Comparison of ENCODE assay signal across 8 cellular contexts in the genomic region with DNA sequence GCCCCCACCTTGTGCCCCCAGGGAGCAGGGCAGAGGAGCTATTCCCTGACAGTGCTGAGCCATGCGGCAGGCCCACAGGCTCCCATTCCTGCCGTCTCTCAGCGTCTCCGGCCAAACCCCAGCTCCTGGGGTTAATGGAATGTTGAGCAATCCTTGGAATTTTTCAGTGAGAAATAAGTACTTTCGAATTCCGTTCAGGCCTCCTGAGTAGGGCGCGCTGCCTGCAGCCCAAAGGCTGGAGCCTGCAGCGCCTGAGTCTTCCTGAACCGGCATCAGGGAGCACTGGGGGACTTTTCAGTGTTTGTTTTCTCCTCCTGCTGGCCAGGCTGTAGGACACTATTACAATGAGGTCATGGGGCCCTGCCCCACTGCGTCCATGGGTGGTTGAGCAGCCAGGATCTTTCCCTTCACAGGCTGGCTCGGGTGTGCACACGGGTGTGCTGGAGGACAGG. TPM values are rescaled to one million over a fixed set of nuclear protein-coding genes. Genes with fewer than 3 reads are reported as not detected.
A peak's percentile ranks its signal among the peaks of the same experiment; 100 is the strongest.
DNase-seq lines count a peak whose midpoint lies in the region; ATAC-seq and TF ChIP-seq lines count a peak whose summit lies in the region.

No MANE protein-coding gene starts in this region.

- H3K27me3 ChIP-seq in ovary: no peaks in the 10 kb centered on the region

- 6 to 13% (median 8%) methylated on average over 13 of the region's 13 CpGs for WGBS in ovary, 3 donors

- intact Hi-C loops in ovary (cut with DNase I): loop anchor here in 2 of 4 donors (5.0 to 10.0 kb wide), 3 partner anchors 35 to 53 kb away; partner anchors contain the start of gene CSF1 (in 1 of the 2)

- DNase-seq in Ammon's horn (ENCODE audit: low spot score): peak; percentile 83
- peak; percentile 78 for DNase-seq in T1000 (lab: John Stamatoyannopoulos, UW)
- peak; percentile 97 for DNase-seq in glomerular visceral epithelial cell (ENCODE audit: extremely low spot score)
- peak; percentile 67 to 79 (median 73) for DNase-seq in ovary
- no peak for DNase-seq in erythroblast (lab: John Stamatoyannopoulos, UW)

- no peak for TF ChIP-seq POLR2A in ovary (IDR thresholded peaks at IDR 0.05)
- no peak for TF ChIP-seq POLR2A in erythroblast (IDR thresholded peaks at IDR 0.05; ENCODE audit: low read length)

- no peaks in the 10 kb centered on the region for H3K9me3 ChIP-seq in ovary

- H3K27ac ChIP-seq in ovary: peak overlapping the region; percentile 26 to 80

- ATAC-seq in GM18870 (IDR thresholded peaks at IDR 0.05; ENCODE audit: unreplicated experiment) (no peak), GM19035 (IDR thresholded peaks at IDR 0.05; ENCODE audit: unreplicated experiment) (no peak), HG03432 (IDR thresholded peaks at IDR 0.05; ENCODE audit: unreplicated experiment) (no peak)

- TF ChIP-seq CTCF in ovary (IDR thresholded peaks at IDR 0.05): peak in 1 of 3 donors; percentile 15

- H3K4me3 ChIP-seq in ovary: no peak overlapping the region

- no peaks in the 10 kb centered on the region for H3K36me3 ChIP-seq in ovary

- no peak for TF ChIP-seq EP300 in ovary (IDR thresholded peaks at IDR 0.05)

- peaks cover 12% of the 10 kb centered on the region for H3K4me1 ChIP-seq in ovary (ENCODE audit: insufficient read depth)

RNA-seq across cellular contexts. Expression of gene CSF1, which starts 33.3 kb away (rescaled TPM):
- 10 to 100 TPM; 24.2 to 57.6 (median 44.3) TPM for total RNA-seq in ovary
- 10 to 100 TPM; 13.1 to 48.6 TPM for polyA plus RNA-seq in ovary

Comparison
In these comparisons a context has a peak if more than half of its experiments do, and no peak if none do; other contexts are left out.
1. DNase-seq: peak in Ammon's horn (single experiment), T1000 (single experiment), glomerular visceral epithelial cell (single experiment) and ovary (5 of 5); none in erythroblast (0 of 2).